1 cellular context compared by ENCODE assay signal in the genomic region with DNA sequence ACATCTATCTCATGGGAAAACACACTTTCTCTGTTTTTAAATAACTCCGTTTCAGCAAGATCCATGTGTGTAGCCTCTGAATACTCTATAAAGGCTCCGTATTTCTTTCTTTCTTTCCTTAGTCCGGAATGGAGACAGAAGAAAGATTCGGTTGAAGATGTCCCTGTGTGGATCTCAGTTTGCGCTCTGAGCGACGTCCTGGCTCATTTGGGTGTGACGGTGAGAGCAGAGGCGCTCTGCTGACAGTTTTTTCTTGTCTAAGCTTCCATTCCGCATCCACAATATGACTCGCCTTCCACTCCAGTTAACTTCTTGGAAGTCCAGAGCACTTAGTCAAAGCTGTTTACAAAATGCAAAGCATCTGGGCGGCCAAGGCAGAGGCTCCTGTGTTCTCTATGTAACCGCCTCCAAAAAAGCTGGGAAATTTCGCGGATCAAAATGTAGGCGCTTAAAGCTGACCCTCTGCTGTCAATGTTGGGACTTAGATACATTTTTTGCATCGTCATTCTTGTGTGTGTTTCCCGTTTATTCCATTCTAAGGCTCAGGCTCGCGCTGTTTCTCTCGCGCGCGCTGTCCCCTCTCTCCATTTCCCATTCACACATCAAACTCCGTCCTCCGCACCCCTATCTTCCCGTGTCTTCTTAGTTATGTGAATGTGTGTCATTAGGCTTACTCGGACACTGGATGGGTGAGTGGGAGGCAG.
A peak's percentile ranks its signal among the peaks of the same experiment; 100 is the strongest.
TF ChIP-seq lines count a peak whose summit lies in the region.

No MANE protein-coding gene starts in this region.

TF ChIP-seq in H1, 55 proteins besides CTCF, POLR2A, EP300 and RAD21:
- no peak for TF ChIP-seq NANOG (IDR thresholded peaks at IDR 0.05; ENCODE audit: insufficient read depth, low read depth, low read length, poor library complexity, severe bottlenecking)
- peak; percentile 34; the same call in 1 of the 2 replicates for TF ChIP-seq SUZ12 (IDR thresholded peaks at IDR 0.05; ENCODE audit: low read length)
- TF ChIP-seq RNF2 (IDR thresholded peaks at IDR 0.05; ENCODE audit: borderline replicate concordance, low read depth, low read length, missing control alignments, poor library complexity, severe bottlenecking), result peak; percentile 75
- TF ChIP-seq KDM4A (IDR thresholded peaks at IDR 0.05; ENCODE audit: low read depth, low read length, severe bottlenecking), result peak; percentile 13
- TF ChIP-seq RXRA (IDR thresholded peaks at IDR 0.05; ENCODE audit: insufficient read depth, low read depth, low read length), result no peak
